ENCODE assay signal across 21 cellular contexts in the genomic region with DNA sequence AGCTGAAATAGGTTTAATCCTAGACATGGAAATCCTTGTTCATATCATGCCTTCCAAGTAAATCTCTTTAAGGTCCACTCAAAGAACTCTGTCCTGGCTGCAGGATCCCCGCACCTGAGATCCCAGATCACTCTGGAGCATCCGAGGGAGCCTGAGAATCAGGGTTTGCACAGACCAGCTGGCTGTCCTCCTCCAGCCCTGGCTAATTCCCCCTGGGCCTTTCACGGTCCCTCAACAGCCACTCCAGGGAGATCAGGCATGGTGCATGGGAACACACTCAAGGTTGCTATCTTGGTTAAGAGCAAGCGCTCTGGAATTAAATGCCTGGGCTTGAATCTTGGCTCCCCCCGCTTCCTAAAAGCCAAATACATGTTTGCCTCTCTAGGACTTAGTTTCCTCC.
DNase-seq lines count a peak whose midpoint lies in the region; ATAC-seq and TF ChIP-seq lines count a peak whose summit lies in the region.
"Had no signal": no experiment of that assay in that cellular context is flagged by ENCODE, and none has a peak within 500 bp of the region (broad histone marks: within the 10 kb centered on the region; RNA-seq: fewer than 3 reads in every experiment).

No MANE protein-coding gene starts in this region.

- intact Hi-C loops in A673 (cut with micrococcal nuclease; ENCODE audit: unreplicated experiment) (no loop called here), heart left ventricle (cut with DNase I) (no loop called here)

- no peaks in the 10 kb centered on the region for H3F3A ChIP-seq in MM.1S (ENCODE audit: insufficient read depth, low read length)

- no peak for TF ChIP-seq CTCF in A673 (conservative IDR thresholded peaks at IDR 0.05; ENCODE audit: low read depth, low read length)
- no peak for TF ChIP-seq CTCF in heart left ventricle (IDR thresholded peaks at IDR 0.05)
- TF ChIP-seq CTCF in osteoblast (IDR thresholded peaks at IDR 0.05; ENCODE audit: extremely low read depth, low read depth, low read length): no peak
- no peak for TF ChIP-seq CTCF in MM.1S (IDR thresholded peaks at IDR 0.05; ENCODE audit: low read length)

- H3K4me1 ChIP-seq in A673 (ENCODE audit: insufficient read depth, low read length, poor library complexity, severe bottlenecking): peaks cover 67% of the 10 kb centered on the region
- H3K4me1 ChIP-seq in heart left ventricle: peaks cover 0 to 59% (median 12%) of the 10 kb centered on the region in 12 donors
- no peaks in the 10 kb centered on the region for H3K4me1 ChIP-seq in osteoblast (ENCODE audit: insufficient read depth, low read length)
- no peaks in the 10 kb centered on the region for H3K4me1 ChIP-seq in MM.1S (ENCODE audit: low read length)
- no peaks in the 10 kb centered on the region for H3K4me1 ChIP-seq in Karpas-422 (ENCODE audit: low read length)
- H3K4me1 ChIP-seq: SJCRH30 had no signal

- POLR2A ChIA-PET in A673 (lab: Charles Lee; ENCODE audit: low non-redundant PET): no interaction called here

- no peak overlapping the region for H2AFZ ChIP-seq in osteoblast (ENCODE audit: low read length)
- H2AFZ ChIP-seq in MM.1S (ENCODE audit: low read length): no peak overlapping the region
- no peak overlapping the region for H2AFZ ChIP-seq in Karpas-422 (ENCODE audit: low read length)

- H3K27ac ChIP-seq in A673 (ENCODE audit: low read depth, low read length, poor library complexity, severe bottlenecking) (peak overlapping the region; percentile 94), heart left ventricle (peak overlapping the region in 11 of 12 donors; percentile 17 to 89 (median 48)), osteoblast (ENCODE audit: low read depth, low read length) (no peak overlapping the region), MM.1S (ENCODE audit: low read length) (no peak overlapping the region), Karpas-422 (ENCODE audit: low read length) (no peak overlapping the region)
- H3K27ac ChIP-seq: epithelial cell of prostate, SJCRH30, WERI-Rb-1 had no signal

- CTCF ChIA-PET in A673 (lab: Charles Lee): no interaction called here

- no TSS peak for BruUV-seq in A673 (replicated peaks; lab: Mats Ljungman, UMichigan)

- TF ChIP-seq POLR2A in heart left ventricle (IDR thresholded peaks at IDR 0.05): no peak

- no peaks in the 10 kb centered on the region for H3K9me2 ChIP-seq in MM.1S (replicated peaks; ENCODE audit: insufficient read depth, low read length)
- H3K9me2 ChIP-seq in Karpas-422 (replicated peaks; ENCODE audit: insufficient read depth, low read length): no peaks in the 10 kb centered on the region

- peak in 1 of 4 donors; percentile 40 for ATAC-seq in heart left ventricle
- ATAC-seq: T-helper 17 cell had no signal

- DNase-seq in A673 (ENCODE audit: low spot score) (peak; percentile 55), NCI-H524 (lab: John Stamatoyannopoulos, UW) (peak; percentile 78 to 79), heart left ventricle (no peak), osteoblast (ENCODE audit: insufficient read length, low spot score, missing footprints) (peak; percentile 82), MM.1S (no peak), Karpas-422 (no peak), iPS-NIHi11 (ENCODE audit: low spot score) (no peak), NCI-H345 treated with DMSO at 0.1 percent for 48 hours (lab: John Stamatoyannopoulos, UW; ENCODE audit: unreplicated experiment) (no peak)
- DNase-seq: activated CD4-positive, alpha-beta T cell treated with anti-CD3 and anti-CD28 coated beads, Interleukin-2, amount 50 U/mL, for 4 hours; activated effector memory CD4-positive, alpha-beta T cell treated with anti-CD3 and anti-CD28 coated beads, Interleukin-2, amount 50 U/mL, for 16 hours; amygdala; caudate nucleus; CD4-positive, CD25-positive, alpha-beta regulatory T cell; foreskin melanocyte; GDM1; NCI-H1417 treated with DMSO at 0.1 percent for 48 hours; SJCRH30; stimulated activated CD8-positive, alpha-beta memory T cell treated with anti-CD3 and anti-CD28 coated beads, Interleukin-4, amount 100 ng/mL, for 48 hours; T-helper 17 cell; WERI-Rb-1 had no signal

- H3K4me3 ChIP-seq in A673 (ENCODE audit: low read depth, low read length, poor library complexity, severe bottlenecking) (no peak overlapping the region), heart left ventricle (no peak overlapping the region), osteoblast (ENCODE audit: insufficient read depth, low read length) (no peak overlapping the region), MM.1S (ENCODE audit: low read length) (no peak overlapping the region), Karpas-422 (ENCODE audit: low read length) (no peak overlapping the region)
- H3K4me3 ChIP-seq: SJCRH30 had no signal

- WGBS in heart left ventricle, 4 donors: 60 to 72% (median 63%) methylated on average over 5 of the region's 5 CpGs

- H4K20me1 ChIP-seq in osteoblast (ENCODE audit: insufficient read depth, low read length) (no peaks in the 10 kb centered on the region), MM.1S (ENCODE audit: insufficient read depth, low read length) (no peaks in the 10 kb centered on the region), Karpas-422 (ENCODE audit: insufficient read depth, low read depth, low read length) (no peaks in the 10 kb centered on the region)

- H3K36me3 ChIP-seq in A673 (ENCODE audit: insufficient read depth, low read length, poor library complexity, severe bottlenecking) (no peaks in the 10 kb centered on the region), heart left ventricle (no peaks in the 10 kb centered on the region), osteoblast (ENCODE audit: insufficient read depth, low read length) (no peaks in the 10 kb centered on the region), MM.1S (replicated peaks; ENCODE audit: insufficient read depth, low read length) (no peaks in the 10 kb centered on the region), Karpas-422 (ENCODE audit: insufficient read depth, low read length) (no peaks in the 10 kb centered on the region)
- H3K36me3 ChIP-seq: SJCRH30, WERI-Rb-1 had no signal

- H3K9ac ChIP-seq in MM.1S (ENCODE audit: low read length): no peak overlapping the region
- H3K9ac ChIP-seq in Karpas-422 (ENCODE audit: low read length): no peak overlapping the region

- no peaks in the 10 kb centered on the region for H3K79me2 ChIP-seq in osteoblast (ENCODE audit: insufficient read depth, low read length)
- H3K79me2 ChIP-seq in MM.1S (ENCODE audit: low read length): no peaks in the 10 kb centered on the region
- no peaks in the 10 kb centered on the region for H3K79me2 ChIP-seq in Karpas-422 (ENCODE audit: low read length)

- H3K4me2 ChIP-seq in osteoblast (ENCODE audit: insufficient read depth, low read length) (no peak overlapping the region), MM.1S (ENCODE audit: low read depth, low read length) (no peak overlapping the region), Karpas-422 (ENCODE audit: low read depth, low read length, poor library complexity, severe bottlenecking) (no peak overlapping the region)

- H3K27me3 ChIP-seq in A673 (replicated peaks; ENCODE audit: insufficient read depth, low read depth, low read length, poor library complexity): no peaks in the 10 kb centered on the region
- peaks cover 0 to 29% (median 5%) of the 10 kb centered on the region in 9 donors for H3K27me3 ChIP-seq in heart left ventricle
- peaks cover 3% of the 10 kb centered on the region for H3K27me3 ChIP-seq in osteoblast (ENCODE audit: insufficient read depth, low read length)
- no peaks in the 10 kb centered on the region for H3K27me3 ChIP-seq in MM.1S (replicated peaks; ENCODE audit: insufficient read depth, low read length)
- no peaks in the 10 kb centered on the region for H3K27me3 ChIP-seq in Karpas-422 (ENCODE audit: low read length)
- H3K27me3 ChIP-seq: SJCRH30 had no signal

- H3K9me3 ChIP-seq in A673 (ENCODE audit: low read depth, low read length, poor library complexity, severe bottlenecking): no peaks in the 10 kb centered on the region
- H3K9me3 ChIP-seq in heart left ventricle: peaks cover 0 to 4% (median 0%) of the 10 kb centered on the region in 12 donors
- H3K9me3 ChIP-seq in osteoblast (ENCODE audit: low read depth, low read length): no peaks in the 10 kb centered on the region
- H3K9me3 ChIP-seq in MM.1S (replicated peaks; ENCODE audit: insufficient read depth, low read length): no peaks in the 10 kb centered on the region
- H3K9me3 ChIP-seq in Karpas-422 (ENCODE audit: low read length): no peaks in the 10 kb centered on the region
- H3K9me3 ChIP-seq: SJCRH30 had no signal

Comparison
In these comparisons a context has a peak if more than half of its experiments do, and no peak if none do; other contexts are left out.
1. DNase-seq: peak in A673 (single experiment), NCI-H524 (2 of 2) and osteoblast (single experiment); none in heart left ventricle (0 of 5), MM.1S (single experiment), Karpas-422 (single experiment), iPS-NIHi11 (single experiment) and NCI-H345 treated with DMSO at 0.1 percent for 48 hours (single experiment).
2. H3K27ac ChIP-seq: peak in A673 (single experiment) and heart left ventricle (11 of 12); none in osteoblast (single experiment), MM.1S (single experiment) and Karpas-422 (single experiment).